ENCODE assay signal across 19 cellular contexts in genomic region chr18:79882522-79883241, GRCh38.
"Had no signal": no experiment of that assay in that cellular context is flagged by ENCODE, and none has a peak within 500 bp of the region (broad histone marks: within the 10 kb centered on the region; RNA-seq: fewer than 3 reads in every experiment).

No MANE protein-coding gene starts in this region.

- H3K27ac Mint-ChIP-seq: activated naive CD4-positive, alpha-beta T cell treated with anti-CD3 and anti-CD28 coated beads, Interleukin-2, amount 50 U/mL, for 72 hours; memory B cell; naive thymus-derived CD8-positive, alpha-beta T cell had no signal

- H3K4me3 ChIP-seq: body of pancreas, skin epidermis, stomach had no signal

- ATAC-seq: activated naive CD4-positive, alpha-beta T cell treated with anti-CD3 and anti-CD28 coated beads, Interleukin-2, amount 50 U/mL, for 72 hours; activated T-cell treated with anti-CD3 and anti-CD28 coated beads, Interleukin-2, amount 50 U/mL, for 4 hours; body of pancreas; left colon; naive thymus-derived CD8-positive, alpha-beta T cell had no signal

- H3K4me1 Mint-ChIP-seq: memory B cell had no signal

- H3K4me1 ChIP-seq: body of pancreas, stomach had no signal

- H3K27ac ChIP-seq: body of pancreas, neutrophil, skin epidermis, stomach had no signal

- H3K9me3 Mint-ChIP-seq: activated naive CD4-positive, alpha-beta T cell treated with anti-CD3 and anti-CD28 coated beads, Interleukin-2, amount 50 U/mL, for 72 hours; activated T-cell treated with anti-CD3 and anti-CD28 coated beads, Interleukin-2, amount 50 U/mL, for 4 hours had no signal

- H3K36me3 Mint-ChIP-seq: activated naive CD4-positive, alpha-beta T cell treated with anti-CD3 and anti-CD28 coated beads, Interleukin-2, amount 50 U/mL, for 72 hours; naive thymus-derived CD8-positive, alpha-beta T cell had no signal

- H3K9me3 ChIP-seq: body of pancreas, neutrophil had no signal

- H3K4me3 Mint-ChIP-seq: activated T-cell treated with anti-CD3 and anti-CD28 coated beads, Interleukin-2, amount 50 U/mL, for 4 hours; memory B cell; naive thymus-derived CD8-positive, alpha-beta T cell had no signal

- DNase-seq: activated CD4-positive, alpha-beta T cell treated with anti-CD3 and anti-CD28 coated beads, Interleukin-2, amount 50 U/mL, for 1 hour; activated CD4-positive, CD25-positive, alpha-beta regulatory T cell; activated gamma-delta T cell; activated T-cell treated with anti-CD3 and anti-CD28 coated beads, Interleukin-2, amount 50 U/mL, for 4 hours; body of pancreas; central memory CD4-positive, alpha-beta T cell; cortex of kidney; effector CD4-positive, alpha-beta T cell; foreskin fibroblast; naive thymus-derived CD8-positive, alpha-beta T cell; retina; stimulated activated CD4-positive, alpha-beta T cell treated with anti-CD3 and anti-CD28 coated beads, Interleukin-4, amount 100 ng/mL, for 4 hours; stomach; T-helper 2 cell had no signal

- H3K27me3 Mint-ChIP-seq: naive thymus-derived CD8-positive, alpha-beta T cell had no signal

- H3K36me3 ChIP-seq: neutrophil, stomach had no signal

- H3K27me3 ChIP-seq: body of pancreas, neutrophil had no signal
